ENCODE assay signal across 13 cellular contexts in genomic region chr7:4862156-4862555, GRCh38. TPM values are rescaled to one million over a fixed set of nuclear protein-coding genes. Genes with fewer than 3 reads are reported as not detected.
DNase-seq lines count a peak whose midpoint lies in the region; ATAC-seq and TF ChIP-seq lines count a peak whose summit lies in the region.
"Had no signal": no experiment of that assay in that cellular context is flagged by ENCODE, and none has a peak within 500 bp of the region (broad histone marks: within the 10 kb centered on the region; RNA-seq: fewer than 3 reads in every experiment).

No MANE protein-coding gene starts in this region.

- H3K27ac Mint-ChIP-seq in CD8-positive, alpha-beta memory T cell: peak overlapping the region in 1 of 8 donors; percentile 83
- H3K27ac Mint-ChIP-seq in activated CD8-positive, alpha-beta T cell treated with anti-CD3 and anti-CD28 coated beads for 36 hours: no peak overlapping the region
- H3K27ac Mint-ChIP-seq: CD4-positive, CD25-positive, alpha-beta regulatory T cell; nephron progenitor cell had no signal

- H3K27me3 Mint-ChIP-seq in CD8-positive, alpha-beta memory T cell: peaks cover 20 to 80% of the 10 kb centered on the region in 2 donors
- peaks cover 25% of the 10 kb centered on the region for H3K27me3 Mint-ChIP-seq in activated CD8-positive, alpha-beta T cell treated with anti-CD3 and anti-CD28 coated beads for 36 hours

- H3K27me3 ChIP-seq in CD8-positive, alpha-beta memory T cell (ENCODE audit: insufficient read depth, low read length, poor library complexity, severe bottlenecking): peaks cover 6% of the 10 kb centered on the region
- H3K27me3 ChIP-seq in iPS DF 6.9 (ENCODE audit: control insufficient read depth, insufficient read depth, low read length): no peaks in the 10 kb centered on the region

- H3K9me3 Mint-ChIP-seq in CD8-positive, alpha-beta memory T cell: peaks cover 0 to 15% (median 4%) of the 10 kb centered on the region in 5 donors
- peaks cover 2% of the 10 kb centered on the region for H3K9me3 Mint-ChIP-seq in activated CD8-positive, alpha-beta T cell treated with anti-CD3 and anti-CD28 coated beads for 36 hours

- no peak overlapping the region for H3K4me3 ChIP-seq in CD8-positive, alpha-beta memory T cell (ENCODE audit: low read length)
- H3K4me3 ChIP-seq in iPS DF 6.9 (ENCODE audit: low read length): peak overlapping the region; percentile 52; the same call in 1 of the 2 replicates
- peak overlapping the region; percentile 48 for H3K4me3 ChIP-seq in retinal pigment epithelial cell (ENCODE audit: low read length)

- peaks cover 0 to 5% (median 0%) of the 10 kb centered on the region in 3 donors for H3K4me1 Mint-ChIP-seq in CD8-positive, alpha-beta memory T cell
- no peaks in the 10 kb centered on the region for H3K4me1 Mint-ChIP-seq in activated CD8-positive, alpha-beta T cell treated with anti-CD3 and anti-CD28 coated beads for 36 hours (ENCODE audit: low read depth)

- TF ChIP-seq CTCF in activated CD8-positive, alpha-beta T cell treated with anti-CD3 and anti-CD28 coated beads for 36 hours (IDR thresholded peaks at IDR 0.05): no peak
- TF ChIP-seq CTCF in retinal pigment epithelial cell (conservative IDR thresholded peaks at IDR 0.05; ENCODE audit: low read depth, low read length): no peak

- no peak overlapping the region for H3K27ac ChIP-seq in CD8-positive, alpha-beta memory T cell (ENCODE audit: low read depth, low read length)
- H3K27ac ChIP-seq in iPS DF 6.9 (ENCODE audit: low read length): no peak overlapping the region
- H3K27ac ChIP-seq: adrenal gland had no signal

- no CpG with 5 or more reads among the region's 14 CpGs for WGBS in iPS DF 6.9 (ENCODE audit: insufficient coverage, insufficient read length)

- peaks cover 0 to 2% (median 0%) of the 10 kb centered on the region in 3 donors for H3K36me3 Mint-ChIP-seq in CD8-positive, alpha-beta memory T cell
- peaks cover 2% of the 10 kb centered on the region for H3K36me3 Mint-ChIP-seq in activated CD8-positive, alpha-beta T cell treated with anti-CD3 and anti-CD28 coated beads for 36 hours (ENCODE audit: low read depth)
- H3K36me3 Mint-ChIP-seq: CD4-positive, CD25-positive, alpha-beta regulatory T cell had no signal

- no peaks in the 10 kb centered on the region for H3K4me1 ChIP-seq in CD8-positive, alpha-beta memory T cell (ENCODE audit: insufficient read depth, low read length)
- 0 out of 2 replicates have a peak, but pooled peaks cover 2% of the 10 kb centered on the region for H3K4me1 ChIP-seq in iPS DF 6.9 (ENCODE audit: control insufficient read depth, insufficient read depth, low read length)
- H3K4me1 ChIP-seq: adrenal gland had no signal

- intact Hi-C loops in activated CD8-positive, alpha-beta T cell treated with anti-CD3 and anti-CD28 coated beads for 36 hours (cut with micrococcal nuclease): no loop called here

- POLR2A ChIA-PET in CD8-positive, alpha-beta memory T cell (lab: Charles Lee): no interaction called here
- POLR2A ChIA-PET in activated CD8-positive, alpha-beta T cell treated with anti-CD3 and anti-CD28 coated beads for 36 hours (lab: Charles Lee): no interaction called here

- no peaks in the 10 kb centered on the region for H3K36me3 ChIP-seq in CD8-positive, alpha-beta memory T cell (ENCODE audit: insufficient read depth, low read length)
- H3K36me3 ChIP-seq in iPS DF 6.9 (ENCODE audit: control insufficient read depth, insufficient read depth, low read length): no peaks in the 10 kb centered on the region
- H3K36me3 ChIP-seq: adrenal gland had no signal

- CTCF ChIA-PET in CD8-positive, alpha-beta memory T cell (lab: Charles Lee): no interaction called here
- CTCF ChIA-PET in activated CD8-positive, alpha-beta T cell treated with anti-CD3 and anti-CD28 coated beads for 36 hours (lab: Charles Lee): interaction anchor here (1.0 kb wide), 1 partner anchor 111 kb away, joined by 3 read pairs; no protein-coding TSS in a partner anchor

- no peak for ATAC-seq in activated CD8-positive, alpha-beta T cell treated with anti-CD3 and anti-CD28 coated beads for 36 hours

- H3K9me3 ChIP-seq in CD8-positive, alpha-beta memory T cell (ENCODE audit: low read length): no peaks in the 10 kb centered on the region
- peaks cover 5% of the 10 kb centered on the region for H3K9me3 ChIP-seq in iPS DF 6.9 (ENCODE audit: control insufficient read depth, insufficient read depth, low read length)
- H3K9me3 ChIP-seq: adrenal gland had no signal

- no peak for DNase-seq in CD8-positive, alpha-beta memory T cell
- no peak for DNase-seq in activated CD8-positive, alpha-beta T cell treated with anti-CD3 and anti-CD28 coated beads for 36 hours
- DNase-seq in iPS DF 6.9 (ENCODE audit: low read depth, low spot score) (no peak), retinal pigment epithelial cell (ENCODE audit: low read depth) (no peak), T-helper 1 cell (no peak), kidney tubule cell (ENCODE audit: low spot score) (no peak), T1000 (lab: John Stamatoyannopoulos, UW) (no peak)
- no peak for DNase-seq in stimulated activated CD4-positive, alpha-beta T cell treated with anti-CD3 and anti-CD28 coated beads, Interleukin-4, amount 100 ng/mL, for 1 hour
- DNase-seq: CD4-positive, CD25-positive, alpha-beta regulatory T cell; effector memory CD4-positive, alpha-beta T cell; nephron progenitor cell; SW 1271 had no signal

- peak overlapping the region in 6 of 7 donors; percentile 21 to 68 (median 48) for H3K4me3 Mint-ChIP-seq in CD8-positive, alpha-beta memory T cell
- H3K4me3 Mint-ChIP-seq in activated CD8-positive, alpha-beta T cell treated with anti-CD3 and anti-CD28 coated beads for 36 hours: peak overlapping the region; percentile 52
- H3K4me3 Mint-ChIP-seq: nephron progenitor cell had no signal

RNA-seq across cellular contexts. Expression of gene PAPOLB, which starts 0.3 kb away (rescaled TPM):
- not detected for total RNA-seq in CD8-positive, alpha-beta memory T cell
- polyA plus RNA-seq in CD8-positive, alpha-beta memory T cell: not detected
- not detected for total RNA-seq in activated CD8-positive, alpha-beta T cell treated with anti-CD3 and anti-CD28 coated beads for 36 hours
- total RNA-seq: adrenal gland; CD4-positive, CD25-positive, alpha-beta regulatory T cell had no signal
- polyA plus RNA-seq: CD4-positive, CD25-positive, alpha-beta regulatory T cell had no signal

RNA-seq across cellular contexts. Expression of gene RADIL, which starts 21.4 kb away (rescaled TPM):
- total RNA-seq in CD8-positive, alpha-beta memory T cell: under 1 TPM; 0.04 to 0.20 TPM
- polyA plus RNA-seq in CD8-positive, alpha-beta memory T cell: not detected
- under 1 TPM; 0.65 to 0.77 TPM for total RNA-seq in activated CD8-positive, alpha-beta T cell treated with anti-CD3 and anti-CD28 coated beads for 36 hours
- total RNA-seq: CD4-positive, CD25-positive, alpha-beta regulatory T cell had no signal
- polyA plus RNA-seq: CD4-positive, CD25-positive, alpha-beta regulatory T cell had no signal
